1 cellular context compared by ENCODE assay signal in the genomic region with DNA sequence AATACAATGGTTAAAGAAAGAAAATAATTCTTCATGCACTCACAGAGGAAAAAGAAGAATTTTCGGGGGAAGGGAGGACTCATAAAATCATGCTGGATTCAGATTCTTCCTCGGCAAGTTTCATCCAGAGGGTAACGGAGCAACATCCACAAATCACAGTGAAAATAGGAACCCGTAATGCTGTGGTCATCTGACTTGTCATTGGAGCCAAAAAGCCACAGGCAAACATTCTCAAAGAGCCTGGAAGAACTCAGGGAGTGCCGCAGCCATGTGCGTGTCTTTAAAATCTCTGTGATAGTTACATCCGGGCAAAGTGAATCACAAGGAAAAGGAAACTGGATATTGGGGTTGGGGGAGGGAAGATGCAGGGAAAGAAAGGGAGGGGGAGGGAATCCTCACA.
TF ChIP-seq lines count a peak whose summit lies in the region.

No MANE protein-coding gene starts in this region.

TF ChIP-seq in WTC11, 78 proteins besides CTCF, POLR2A, EP300 and RAD21 (continued from another document):
- TF ChIP-seq, protein P1, sequence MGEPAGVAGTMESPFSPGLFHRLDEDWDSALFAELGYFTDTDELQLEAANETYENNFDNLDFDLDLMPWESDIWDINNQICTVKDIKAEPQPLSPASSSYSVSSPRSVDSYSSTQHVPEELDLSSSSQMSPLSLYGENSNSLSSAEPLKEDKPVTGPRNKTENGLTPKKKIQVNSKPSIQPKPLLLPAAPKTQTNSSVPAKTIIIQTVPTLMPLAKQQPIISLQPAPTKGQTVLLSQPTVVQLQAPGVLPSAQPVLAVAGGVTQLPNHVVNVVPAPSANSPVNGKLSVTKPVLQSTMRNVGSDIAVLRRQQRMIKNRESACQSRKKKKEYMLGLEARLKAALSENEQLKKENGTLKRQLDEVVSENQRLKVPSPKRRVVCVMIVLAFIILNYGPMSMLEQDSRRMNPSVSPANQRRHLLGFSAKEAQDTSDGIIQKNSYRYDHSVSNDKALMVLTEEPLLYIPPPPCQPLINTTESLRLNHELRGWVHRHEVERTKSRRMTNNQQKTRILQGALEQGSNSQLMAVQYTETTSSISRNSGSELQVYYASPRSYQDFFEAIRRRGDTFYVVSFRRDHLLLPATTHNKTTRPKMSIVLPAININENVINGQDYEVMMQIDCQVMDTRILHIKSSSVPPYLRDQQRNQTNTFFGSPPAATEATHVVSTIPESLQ (CRISPR knock-in tag; IDR thresholded peaks at IDR 0.05): no peak
- TF ChIP-seq OVOL2 (CRISPR knock-in tag; IDR thresholded peaks at IDR 0.05; ENCODE audit: borderline replicate concordance) (no peak), JAZF1 (CRISPR knock-in tag; IDR thresholded peaks at IDR 0.05) (no peak)
- TF ChIP-seq, protein P2, sequence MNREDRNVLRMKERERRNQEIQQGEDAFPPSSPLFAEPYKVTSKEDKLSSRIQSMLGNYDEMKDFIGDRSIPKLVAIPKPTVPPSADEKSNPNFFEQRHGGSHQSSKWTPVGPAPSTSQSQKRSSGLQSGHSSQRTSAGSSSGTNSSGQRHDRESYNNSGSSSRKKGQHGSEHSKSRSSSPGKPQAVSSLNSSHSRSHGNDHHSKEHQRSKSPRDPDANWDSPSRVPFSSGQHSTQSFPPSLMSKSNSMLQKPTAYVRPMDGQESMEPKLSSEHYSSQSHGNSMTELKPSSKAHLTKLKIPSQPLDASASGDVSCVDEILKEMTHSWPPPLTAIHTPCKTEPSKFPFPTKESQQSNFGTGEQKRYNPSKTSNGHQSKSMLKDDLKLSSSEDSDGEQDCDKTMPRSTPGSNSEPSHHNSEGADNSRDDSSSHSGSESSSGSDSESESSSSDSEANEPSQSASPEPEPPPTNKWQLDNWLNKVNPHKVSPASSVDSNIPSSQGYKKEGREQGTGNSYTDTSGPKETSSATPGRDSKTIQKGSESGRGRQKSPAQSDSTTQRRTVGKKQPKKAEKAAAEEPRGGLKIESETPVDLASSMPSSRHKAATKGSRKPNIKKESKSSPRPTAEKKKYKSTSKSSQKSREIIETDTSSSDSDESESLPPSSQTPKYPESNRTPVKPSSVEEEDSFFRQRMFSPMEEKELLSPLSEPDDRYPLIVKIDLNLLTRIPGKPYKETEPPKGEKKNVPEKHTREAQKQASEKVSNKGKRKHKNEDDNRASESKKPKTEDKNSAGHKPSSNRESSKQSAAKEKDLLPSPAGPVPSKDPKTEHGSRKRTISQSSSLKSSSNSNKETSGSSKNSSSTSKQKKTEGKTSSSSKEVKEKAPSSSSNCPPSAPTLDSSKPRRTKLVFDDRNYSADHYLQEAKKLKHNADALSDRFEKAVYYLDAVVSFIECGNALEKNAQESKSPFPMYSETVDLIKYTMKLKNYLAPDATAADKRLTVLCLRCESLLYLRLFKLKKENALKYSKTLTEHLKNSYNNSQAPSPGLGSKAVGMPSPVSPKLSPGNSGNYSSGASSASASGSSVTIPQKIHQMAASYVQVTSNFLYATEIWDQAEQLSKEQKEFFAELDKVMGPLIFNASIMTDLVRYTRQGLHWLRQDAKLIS (CRISPR knock-in tag; IDR thresholded peaks at IDR 0.05; ENCODE audit: borderline replicate concordance): no peak
